In the genomic region with DNA sequence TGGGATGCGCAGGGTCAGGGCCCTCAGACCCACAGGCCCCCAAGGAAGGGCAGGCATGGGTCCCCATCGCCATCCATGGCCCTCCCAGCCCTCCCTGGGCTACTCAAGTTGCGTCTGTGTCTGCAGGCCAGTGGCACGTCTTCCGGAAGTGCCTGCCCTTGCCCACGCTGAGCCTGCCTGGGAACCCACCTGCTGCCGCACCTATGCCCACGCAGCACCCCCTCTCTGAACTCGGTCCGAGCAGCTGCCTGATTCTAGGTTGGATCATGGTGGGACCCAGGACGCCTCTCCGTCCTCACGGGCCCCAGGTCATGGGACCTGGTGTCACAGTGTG, we compare ENCODE assay signal across 21 cellular contexts.
"Had no signal": no experiment of that assay in that cellular context is flagged by ENCODE, and none has a peak within 500 bp of the region (broad histone marks: within the 10 kb centered on the region; RNA-seq: fewer than 3 reads in every experiment).

No MANE protein-coding gene starts in this region.

- H3K36me3 ChIP-seq: gastrocnemius medialis, neutrophil, uterus had no signal

- H3K27ac Mint-ChIP-seq: natural killer cell treated with Interleukin-12 subunit alpha and Interleukin-12 subunit beta and Interleukin-15 and Interleukin-18, amount 100 ng/mL, for 72 hours had no signal

- DNase-seq: effector memory CD8-positive, alpha-beta T cell; gastrocnemius medialis; heart right ventricle; left cardiac atrium; left ventricle myocardium superior; mesenchymal stem cell; midbrain; psoas muscle; stimulated activated CD4-positive, alpha-beta T cell treated with anti-CD3 and anti-CD28 coated beads, Interleukin-12 subunit alpha, Interleukin-12 subunit beta, amount 100 ng/mL, for 4 hours; stimulated activated naive CD4-positive, alpha-beta T cell; stomach; tibial artery; uterus had no signal

- H3K9me3 ChIP-seq: esophagus muscularis mucosa, gastrocnemius medialis, heart right ventricle, neutrophil, psoas muscle, stomach, tibial artery, upper lobe of left lung, uterus had no signal

- H3K27ac ChIP-seq: epithelial cell of prostate, esophagus muscularis mucosa, gastrocnemius medialis, heart right ventricle, neutrophil, psoas muscle, skin epidermis, stomach, tibial artery, upper lobe of left lung, uterus had no signal

- H3K4me3 ChIP-seq: esophagus muscularis mucosa, gastrocnemius medialis, heart right ventricle, lung, psoas muscle, skin epidermis, stomach, tibial artery, upper lobe of left lung, uterus had no signal

- H3K4me3 Mint-ChIP-seq: effector memory CD8-positive, alpha-beta T cell; natural killer cell treated with Interleukin-12 subunit alpha and Interleukin-12 subunit beta and Interleukin-15 and Interleukin-18, amount 100 ng/mL, for 72 hours had no signal

- H3K4me1 ChIP-seq: psoas muscle had no signal

- H3K27me3 ChIP-seq: esophagus muscularis mucosa, gastrocnemius medialis, heart right ventricle, neutrophil, stomach, tibial artery, upper lobe of left lung, uterus had no signal

- H3K36me3 Mint-ChIP-seq: natural killer cell treated with Interleukin-12 subunit alpha and Interleukin-12 subunit beta and Interleukin-15 and Interleukin-18, amount 100 ng/mL, for 72 hours had no signal

- ATAC-seq: effector memory CD8-positive, alpha-beta T cell; gastrocnemius medialis; heart right ventricle; left cardiac atrium; left ventricle myocardium superior; natural killer cell treated with Interleukin-12 subunit alpha and Interleukin-12 subunit beta and Interleukin-15 and Interleukin-18, amount 100 ng/mL, for 72 hours; psoas muscle; sciatic nerve had no signal

- H3K9me3 Mint-ChIP-seq: effector memory CD8-positive, alpha-beta T cell; natural killer cell treated with Interleukin-12 subunit alpha and Interleukin-12 subunit beta and Interleukin-15 and Interleukin-18, amount 100 ng/mL, for 72 hours had no signal
